18 cellular contexts compared by ENCODE assay signal in genomic region chr5:149627070-149627469, GRCh38.
"Had no signal": no experiment of that assay in that cellular context is flagged by ENCODE, and none has a peak within 500 bp of the region (broad histone marks: within the 10 kb centered on the region; RNA-seq: fewer than 3 reads in every experiment).

No MANE protein-coding gene starts in this region.

- DNase-seq: IMR-90, Karpas-422, KG1, MG63, NCI-H1092, NCI-H1105 treated with DMSO at 0.1 percent for 48 hours, NCI-H1417 treated with DMSO at 0.1 percent for 48 hours, NCI-H146, NCI-H1694 treated with DMSO at 0.1 percent for 48 hours, NCI-H2029 treated with DMSO at 0.1 percent for 48 hours, NCI-H2227 treated with DMSO at 0.1 percent for 48 hours, NCI-H446 treated with DMSO at 0.1 percent for 48 hours, NCI-H524 treated with DMSO at 0.1 percent for 48 hours, NCI-H69, NCI-H774, SHP77 treated with DMSO at 0.1 percent for 48 hours, SJCRH30, T-helper 1 cell had no signal
